Comparison of ENCODE assay signal across 9 cellular contexts in the genomic region with DNA sequence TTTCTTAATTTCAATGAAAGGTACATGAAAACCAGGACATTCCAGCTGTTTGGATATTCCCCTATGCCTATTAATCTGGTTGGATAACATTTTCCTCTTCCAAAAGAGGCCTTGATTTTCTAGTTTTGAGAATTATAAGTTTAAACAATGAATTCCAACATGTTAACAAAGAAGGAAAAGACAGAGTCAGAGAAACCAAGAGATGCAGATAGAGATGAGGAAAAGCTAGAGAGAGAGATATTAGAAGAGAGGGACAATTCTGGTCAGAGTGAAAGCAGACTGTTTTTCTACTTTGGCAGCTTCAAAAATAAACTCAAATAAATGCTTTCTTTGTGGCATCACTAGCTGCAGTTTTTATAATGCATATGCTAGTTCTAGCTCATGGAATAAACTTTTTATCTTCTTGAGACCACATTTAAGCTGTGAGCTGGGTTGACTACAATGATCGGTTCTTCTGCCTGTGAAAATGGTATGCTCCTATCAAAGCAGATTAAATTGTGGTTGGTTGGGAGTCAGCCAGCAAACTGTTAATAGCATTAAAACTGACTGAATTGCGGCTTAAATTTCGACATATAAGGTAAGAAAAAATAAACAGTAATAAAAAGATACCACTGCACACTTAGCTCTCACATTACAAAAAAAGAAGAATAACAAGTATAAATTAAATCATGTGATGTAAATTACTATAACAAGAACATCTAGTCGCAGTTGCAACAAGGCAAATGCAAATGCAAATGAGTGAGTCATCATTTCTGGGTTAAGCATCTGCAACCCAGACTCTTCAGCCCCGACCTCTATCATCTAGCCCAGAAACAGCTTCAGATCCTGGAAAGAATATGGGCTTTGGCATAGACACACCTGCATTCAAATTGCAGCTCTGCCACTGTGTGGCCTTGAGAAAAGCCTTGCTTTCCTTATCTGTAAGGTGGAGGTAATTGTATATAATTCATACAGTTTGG. TPM values are rescaled to one million over a fixed set of nuclear protein-coding genes. Genes with fewer than 3 reads are reported as not detected.
DNase-seq lines count a peak whose midpoint lies in the region; TF ChIP-seq lines count a peak whose summit lies in the region.
"Had no signal": no experiment of that assay in that cellular context is flagged by ENCODE, and none has a peak within 500 bp of the region (broad histone marks: within the 10 kb centered on the region; RNA-seq: fewer than 3 reads in every experiment).

No MANE protein-coding gene starts in this region.

- no peak for TF ChIP-seq EP300 in tibial nerve (IDR thresholded peaks at IDR 0.05)

- TF ChIP-seq POLR2A in tibial nerve (IDR thresholded peaks at IDR 0.05) = no peak

- TF ChIP-seq CTCF in neutrophil (IDR thresholded peaks at IDR 0.05) = peak; percentile 3
- TF ChIP-seq CTCF in tibial nerve (IDR thresholded peaks at IDR 0.05) = no peak

- H3K27me3 ChIP-seq in adipocyte (replicated peaks; ENCODE audit: control insufficient read depth, insufficient read depth, low read length) (no peaks in the 10 kb centered on the region), neutrophil (no peaks in the 10 kb centered on the region), tibial nerve (no peaks in the 10 kb centered on the region)
- H3K27me3 ChIP-seq: testis had no signal

- 60 to 62% methylated on average over 5 of the region's 5 CpGs for WGBS in tibial nerve, 2 donors

- no peaks in the 10 kb centered on the region for H3K36me3 ChIP-seq in adipocyte (ENCODE audit: control insufficient read depth, insufficient read depth, low read length, severe bottlenecking)
- H3K36me3 ChIP-seq in neutrophil = no peaks in the 10 kb centered on the region
- no peaks in the 10 kb centered on the region for H3K36me3 ChIP-seq in tibial nerve

- DNase-seq in NCI-H1105 treated with DMSO at 0.1 percent for 48 hours (lab: John Stamatoyannopoulos, UW) (peak; percentile 60), NCI-H1105 (lab: John Stamatoyannopoulos, UW) (no peak), NAMALWA (ENCODE audit: low spot score) (peak; percentile 51), adipocyte (ENCODE audit: low read depth) (no peak), COLO668 (lab: John Stamatoyannopoulos, UW; ENCODE audit: unreplicated experiment) (no peak), tibial nerve (ENCODE audit: low spot score in 2 of 2) (no peak), NCI-H146 treated with DMSO at 0.1 percent for 48 hours (lab: John Stamatoyannopoulos, UW; ENCODE audit: unreplicated experiment) (no peak)
- DNase-seq: testis had no signal

- H3K27ac ChIP-seq in neutrophil = no peak overlapping the region
- peak overlapping the region in 1 of 4 donors; percentile 81 for H3K27ac ChIP-seq in tibial nerve

- H3K4me1 ChIP-seq in adipocyte (ENCODE audit: control insufficient read depth, insufficient read depth, low read length) (no peaks in the 10 kb centered on the region), neutrophil (ENCODE audit: control insufficient read depth in 1 of 2, insufficient read depth in 1 of 2, low read depth in 1 of 2, low read length in 1 of 2) (peaks cover 0 to 3% of the 10 kb centered on the region in 2 experiments), tibial nerve (peaks cover 0 to 9% (median 0%) of the 10 kb centered on the region in 4 donors)
- H3K4me1 ChIP-seq: testis had no signal

- H3K9me3 ChIP-seq in adipocyte (ENCODE audit: control insufficient read depth, low read length) (no peaks in the 10 kb centered on the region), neutrophil (no peaks in the 10 kb centered on the region), tibial nerve (no peaks in the 10 kb centered on the region)
- H3K9me3 ChIP-seq: testis had no signal

- no peak overlapping the region for H3K9ac ChIP-seq in adipocyte (ENCODE audit: low read length)

- H3K4me3 ChIP-seq in adipocyte (ENCODE audit: low read length) (peak overlapping the region; percentile 77), neutrophil (ENCODE audit: low read depth in 1 of 2, low read length in 1 of 2) (no peak overlapping the region), tibial nerve (peak overlapping the region in 2 of 4 donors; percentile 38 to 43)
- H3K4me3 ChIP-seq: testis had no signal

RNA-seq across cellular contexts. Expression of a gene that starts 19.7 kb away (rescaled TPM):
- total RNA-seq in tibial nerve = 100 to 1,000 TPM in 1 of 4 donors, 10 to 100 TPM in 3; 77.1 to 126 (median 85.6) TPM

Comparison
In these comparisons a context has a peak if more than half of its experiments do, and no peak if none do; other contexts are left out.
1. DNase-seq: peak in NCI-H1105 treated with DMSO at 0.1 percent for 48 hours (single experiment) and NAMALWA (single experiment); none in NCI-H1105 (single experiment), adipocyte (single experiment), COLO668 (single experiment), tibial nerve (0 of 2) and NCI-H146 treated with DMSO at 0.1 percent for 48 hours (single experiment).